In genomic region chr15:66481107-66481856, GRCh38 we compare ENCODE assay signal across 1 cellular context.
TF ChIP-seq lines count a peak whose summit lies in the region.

No MANE protein-coding gene starts in this region.

TF ChIP-seq in WTC11, 78 proteins besides CTCF, POLR2A, EP300 and RAD21 (continued from another document):
- TF ChIP-seq ZNF532 (CRISPR knock-in tag; IDR thresholded peaks at IDR 0.05; ENCODE audit: borderline replicate concordance) (no peak), CREM (CRISPR knock-in tag; IDR thresholded peaks at IDR 0.05) (no peak), KAT7 (CRISPR knock-in tag; IDR thresholded peaks at IDR 0.05; ENCODE audit: borderline replicate concordance) (no peak), HMGXB4 (CRISPR knock-in tag; IDR thresholded peaks at IDR 0.05) (no peak), ZNF671 (CRISPR knock-in tag; IDR thresholded peaks at IDR 0.05) (no peak), AFF4 (CRISPR knock-in tag; IDR thresholded peaks at IDR 0.05; ENCODE audit: borderline replicate concordance) (no peak), MYBL2 (CRISPR knock-in tag; IDR thresholded peaks at IDR 0.05) (no peak), SOX15 (CRISPR knock-in tag; IDR thresholded peaks at IDR 0.05) (no peak)
